In the genomic region with DNA sequence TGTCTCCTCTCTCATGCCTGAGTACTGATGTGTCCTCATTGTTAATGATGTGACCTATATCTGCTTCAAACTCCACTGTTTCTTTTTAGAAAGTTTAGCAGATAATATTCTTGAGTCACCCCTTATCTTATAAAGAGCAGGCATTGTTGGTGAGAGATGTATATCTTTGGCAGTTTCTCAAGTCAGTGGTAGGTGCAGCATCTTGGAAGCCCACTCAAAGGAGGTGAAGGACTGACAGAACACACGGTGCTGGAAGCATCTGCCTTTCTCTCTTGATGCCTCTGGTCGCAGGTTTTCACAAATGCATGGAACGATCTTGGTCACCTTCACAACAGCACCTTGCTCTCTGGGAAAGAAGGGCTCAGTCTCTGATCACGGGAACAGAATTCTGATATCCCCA, we compare ENCODE assay signal across 28 cellular contexts.
"Had no signal": no experiment of that assay in that cellular context is flagged by ENCODE, and none has a peak within 500 bp of the region (broad histone marks: within the 10 kb centered on the region; RNA-seq: fewer than 3 reads in every experiment).

No MANE protein-coding gene starts in this region.

- H3K4me3 ChIP-seq: left lung, lower lobe of right lung, ovary, right atrium auricular region, skin epidermis, stomach, testis, tibial artery, upper lobe of right lung had no signal

- H3K27me3 ChIP-seq: left lung, neutrophil, ovary, right atrium auricular region, stomach, testis, tibial artery, upper lobe of right lung had no signal

- H3K36me3 ChIP-seq: left lung, lower lobe of right lung, neutrophil, ovary, right atrium auricular region, stomach, tibial artery, upper lobe of right lung had no signal

- H3K27me3 Mint-ChIP-seq: progenitor cell of endocrine pancreas had no signal

- DNase-seq: hippocampal formation; immature natural killer cell; kidney; left colon; lower lobe of right lung; mammary epithelial cell; mesenchymal stem cell; naive thymus-derived CD8-positive, alpha-beta T cell; occipital lobe; ovary; stimulated activated CD4-positive, alpha-beta T cell treated with anti-CD3 and anti-CD28 coated beads, Interleukin-12 subunit alpha, Interleukin-12 subunit beta, amount 100 ng/mL, for 4 hours; stimulated activated CD4-positive, alpha-beta T cell treated with anti-CD3 and anti-CD28 coated beads, Interleukin-15, amount 100 ng/mL, for 24 hours; stimulated activated CD4-positive, alpha-beta T cell treated with anti-CD3 and anti-CD28 coated beads, Interleukin-2, amount 100 ng/mL, for 24 hours; stimulated activated CD4-positive, alpha-beta T cell treated with anti-CD3 and anti-CD28 coated beads, Interleukin-4, amount 100 ng/mL, for 1 hour; stimulated activated naive B cell treated with anti-CD40 and anti-IgM and Interleukin-4, amounts not matched to agents 10 μg/mL and 1 μg/mL and 100 μg/mL, for 72 hours; stimulated activated naive CD8-positive, alpha-beta T cell treated with anti-CD3 and anti-CD28 coated beads, Interleukin-15, Interleukin-2, amounts not matched to agents 100 U/mL and 50 U/mL, for 24 hours; stomach; testis; tibial artery; trophoblast cell; upper lobe of right lung had no signal

- H3K4me1 ChIP-seq: left lung, lower lobe of right lung, right atrium auricular region, stomach, testis, tibial artery, upper lobe of right lung had no signal

- H3K4me1 Mint-ChIP-seq: immature natural killer cell; naive thymus-derived CD8-positive, alpha-beta T cell; nephron; neural crest cell; stimulated activated naive B cell treated with anti-CD40 and anti-IgM and Interleukin-4, amounts not matched to agents 10 μg/mL and 1 μg/mL and 100 μg/mL, for 72 hours had no signal

- H3K9me3 ChIP-seq: left lung, lower lobe of right lung, neutrophil, ovary, testis, tibial artery, upper lobe of right lung had no signal

- H3K27ac ChIP-seq: left lung, lower lobe of right lung, neutrophil, ovary, right atrium auricular region, skin epidermis, stomach, testis, tibial artery, upper lobe of right lung had no signal

- H3K9me3 Mint-ChIP-seq: immature natural killer cell, nephron, neural crest cell had no signal

- H3K27ac Mint-ChIP-seq: immature natural killer cell; naive thymus-derived CD8-positive, alpha-beta T cell; nephron; progenitor cell of endocrine pancreas; stimulated activated naive B cell treated with anti-CD40 and anti-IgM and Interleukin-4, amounts not matched to agents 10 μg/mL and 1 μg/mL and 100 μg/mL, for 72 hours had no signal

- H3K4me3 Mint-ChIP-seq: immature natural killer cell; naive thymus-derived CD8-positive, alpha-beta T cell; nephron; neural crest cell; stimulated activated naive B cell treated with anti-CD40 and anti-IgM and Interleukin-4, amounts not matched to agents 10 μg/mL and 1 μg/mL and 100 μg/mL, for 72 hours had no signal

- H3K36me3 Mint-ChIP-seq: immature natural killer cell had no signal
